Comparison of ENCODE assay signal across 19 cellular contexts in genomic region chrX:39504850-39505259, GRCh38.
DNase-seq lines count a peak whose midpoint lies in the region; ATAC-seq and TF ChIP-seq lines count a peak whose summit lies in the region.
"Had no signal": no experiment of that assay in that cellular context is flagged by ENCODE, and none has a peak within 500 bp of the region (broad histone marks: within the 10 kb centered on the region; RNA-seq: fewer than 3 reads in every experiment).

No MANE protein-coding gene starts in this region.

- H3K14ac ChIP-seq in IMR-90 (replicated peaks; ENCODE audit: low read depth, low read length) = no peak overlapping the region

- POLR2A ChIA-PET in IMR-90 (lab: Charles Lee; ENCODE audit: unreplicated experiment) = no interaction called here

- H3K36me3 Mint-ChIP-seq in activated T-cell treated with anti-CD3 and anti-CD28 coated beads, Interleukin-2, amount 50 U/mL, for 24 hours (ENCODE audit: low read depth) = peaks cover 4% of the 10 kb centered on the region
- H3K36me3 Mint-ChIP-seq: CD8-positive, alpha-beta T cell had no signal

- H3K27ac ChIP-seq in IMR-90 (ENCODE audit: insufficient read depth, low read length) (no peak overlapping the region), smooth muscle cell (ENCODE audit: low read depth) (no peak overlapping the region), prostate gland (no peak overlapping the region)
- H3K27ac ChIP-seq: BLaER1 treated with 17β-estradiol and CSF1 and Interleukin-3, amounts not matched to agents 10 nM and 100 nM had no signal

- dilution Hi-C loops in IMR-90 (cut with HindIII; ENCODE audit: low sequenced_read_pairs, unreplicated experiment) = no loop called here

- H2AFZ ChIP-seq in IMR-90 (replicated peaks; ENCODE audit: low read length, poor library complexity) (no peak overlapping the region), smooth muscle cell (ENCODE audit: low read depth) (no peak overlapping the region)

- no peak overlapping the region for H3K4me3 Mint-ChIP-seq in activated T-cell treated with anti-CD3 and anti-CD28 coated beads, Interleukin-2, amount 50 U/mL, for 24 hours
- H3K4me3 Mint-ChIP-seq: CD8-positive, alpha-beta T cell had no signal

- no peak overlapping the region for H3K4me3 ChIP-seq in AG10803 (ENCODE audit: low read length)
- no peak overlapping the region for H3K4me3 ChIP-seq in IMR-90 (ENCODE audit: insufficient read depth, low read depth, low read length)
- no peak overlapping the region for H3K4me3 ChIP-seq in smooth muscle cell
- H3K4me3 ChIP-seq in prostate gland = no peak overlapping the region
- H3K4me3 ChIP-seq: BLaER1 treated with 17β-estradiol and CSF1 and Interleukin-3, amounts not matched to agents 10 nM and 100 nM had no signal

- H3K79me2 ChIP-seq in smooth muscle cell (ENCODE audit: low read depth) = no peaks in the 10 kb centered on the region

- WGBS in IMR-90 (ENCODE audit: extremely low coverage in 2 of 2, insufficient read length in 1 of 2), 2 experiments = 22% methylated on average over 3 of the region's 5 CpGs; no CpG with 5 or more reads in 1 of the 2 experiments
- WGBS in smooth muscle cell (ENCODE audit: low lambda C conversion rate) = 41% methylated on average over 5 of the region's 5 CpGs
- 30% methylated on average over 5 of the region's 5 CpGs for WGBS in prostate gland

- H4K20me1 ChIP-seq in IMR-90 (ENCODE audit: insufficient read depth, low read length) (no peaks in the 10 kb centered on the region), smooth muscle cell (ENCODE audit: low read depth) (no peaks in the 10 kb centered on the region)
- H4K20me1 ChIP-seq: BLaER1 treated with 17β-estradiol and CSF1 and Interleukin-3, amounts not matched to agents 10 nM and 100 nM had no signal

- H2AK5ac ChIP-seq in IMR-90 (ENCODE audit: low read depth, low read length) = no peak overlapping the region

- no peaks in the 10 kb centered on the region for H3K4me1 ChIP-seq in IMR-90 (ENCODE audit: control insufficient read depth, insufficient read depth, low read length)
- H3K4me1 ChIP-seq in smooth muscle cell (ENCODE audit: low read depth) = no peaks in the 10 kb centered on the region
- no peaks in the 10 kb centered on the region for H3K4me1 ChIP-seq in prostate gland (replicated peaks)

- H4K8ac ChIP-seq in IMR-90 (ENCODE audit: low read depth in 2 of 2, low read length in 2 of 2) = no peak overlapping the region

- CTCF ChIA-PET in IMR-90 (lab: Yijun Ruan, JAX) = no interaction called here

- H3K9me3 ChIP-seq in IMR-90 (ENCODE audit: control insufficient read depth, insufficient read depth, low read length) (peaks cover 14% of the 10 kb centered on the region), smooth muscle cell (replicated peaks; ENCODE audit: low read depth) (no peaks in the 10 kb centered on the region), prostate gland (no peaks in the 10 kb centered on the region)

- intact Hi-C loops in IMR-90 (cut with micrococcal nuclease) = no loop called here
- intact Hi-C loops in left ventricle myocardium superior (cut with micrococcal nuclease) = no loop called here
- intact Hi-C loops in prostate gland (cut with DNase I) = no loop called here

- H3K27me3 ChIP-seq in IMR-90 (ENCODE audit: control insufficient read depth, insufficient read depth, low read length) (peaks cover 9% of the 10 kb centered on the region), smooth muscle cell (ENCODE audit: low read depth) (no peaks in the 10 kb centered on the region), prostate gland (replicated peaks; ENCODE audit: insufficient read depth) (no peaks in the 10 kb centered on the region)
- H3K27me3 ChIP-seq: BLaER1 treated with 17β-estradiol and CSF1 and Interleukin-3, amounts not matched to agents 10 nM and 100 nM had no signal

- TF ChIP-seq POLR2A in IMR-90 (IDR thresholded peaks at IDR 0.05; ENCODE audit: low read depth, low read length) = no peak
- TF ChIP-seq POLR2A in prostate gland (IDR thresholded peaks at IDR 0.05) = no peak

- H2BK120ac ChIP-seq in IMR-90 (ENCODE audit: low read depth, low read length) = no peak overlapping the region

- H3K27ac Mint-ChIP-seq in activated T-cell treated with anti-CD3 and anti-CD28 coated beads, Interleukin-2, amount 50 U/mL, for 24 hours = no peak overlapping the region
- H3K27ac Mint-ChIP-seq: CD8-positive, alpha-beta T cell had no signal

- no peak overlapping the region for H3K4ac ChIP-seq in IMR-90 (ENCODE audit: low read depth, low read length)

- no peak overlapping the region for H3K18ac ChIP-seq in IMR-90 (ENCODE audit: low read depth, low read length)

- no peak overlapping the region for H2BK5ac ChIP-seq in IMR-90 (ENCODE audit: low read depth, low read length, poor library complexity, severe bottlenecking)

- peaks cover 38% of the 10 kb centered on the region for H3K4me1 Mint-ChIP-seq in activated T-cell treated with anti-CD3 and anti-CD28 coated beads, Interleukin-2, amount 50 U/mL, for 24 hours (ENCODE audit: low read depth)

- H3K23ac ChIP-seq in IMR-90 (ENCODE audit: low read depth, low read length) = no peak overlapping the region

- H3K79me1 ChIP-seq in IMR-90 (ENCODE audit: low read depth in 1 of 2, low read length in 2 of 2) = no peaks in the 10 kb centered on the region

- no peaks in the 10 kb centered on the region for H3K9me1 ChIP-seq in IMR-90 (ENCODE audit: insufficient read depth, low read length)

- BruUV-seq in IMR-90 (replicated peaks; lab: Mats Ljungman, UMichigan) = no TSS peak

- H2BK20ac ChIP-seq in IMR-90 (ENCODE audit: low read depth, low read length) = no peak overlapping the region

- H3K9me3 Mint-ChIP-seq in activated T-cell treated with anti-CD3 and anti-CD28 coated beads, Interleukin-2, amount 50 U/mL, for 24 hours = peaks cover 11% of the 10 kb centered on the region
- H3K9me3 Mint-ChIP-seq: CD8-positive, alpha-beta T cell had no signal

- no peak overlapping the region for H3K56ac ChIP-seq in IMR-90 (ENCODE audit: extremely low read depth, insufficient read depth, low read length)

- ATAC-seq in IMR-90 (ENCODE audit: low read depth) (no peak), left ventricle myocardium superior (peak; percentile 74), HG02840 (IDR thresholded peaks at IDR 0.05; ENCODE audit: low FRiP score, unreplicated experiment) (no peak)
- ATAC-seq: CD8-positive, alpha-beta T cell; HCT116 had no signal

- no peak for TF ChIP-seq RAD21 in IMR-90 (IDR thresholded peaks at IDR 0.05; ENCODE audit: low read length)

- no peak overlapping the region for H4K5ac ChIP-seq in IMR-90 (ENCODE audit: low read depth, low read length)

- H3K27me3 Mint-ChIP-seq in activated T-cell treated with anti-CD3 and anti-CD28 coated beads, Interleukin-2, amount 50 U/mL, for 24 hours = peaks cover 37% of the 10 kb centered on the region

- no peak overlapping the region for H2AK9ac ChIP-seq in IMR-90 (replicated peaks; ENCODE audit: low read depth, low read length, poor library complexity)

- no peak overlapping the region for H4K91ac ChIP-seq in IMR-90 (ENCODE audit: insufficient read depth, low read depth, low read length)

- DNase-seq in AG10803 (ENCODE audit: low read depth) (peak; percentile 9), IMR-90 (no peak), left ventricle myocardium superior (no peak), smooth muscle cell (lab: John Stamatoyannopoulos, UW; ENCODE audit: unreplicated experiment) (no peak), prostate gland (ENCODE audit: low spot score) (no peak)
- DNase-seq in activated T-cell treated with anti-CD3 and anti-CD28 coated beads, Interleukin-2, amount 50 U/mL, for 24 hours = no peak
- DNase-seq: ACHN; CD8-positive, alpha-beta T cell; DMS153; GDM1; Kasumi-1; NCI-H1694; NCI-H2081 treated with DMSO at 0.1 percent for 48 hours; NCI-H2171 treated with DMSO at 0.1 percent for 48 hours; NCI-H526; OCI-M1 had no signal

- H2BK15ac ChIP-seq in IMR-90 (ENCODE audit: low read depth, low read length) = no peak overlapping the region

- in situ Hi-C loops in IMR-90 (cut with MboI; ENCODE audit: low sequenced_read_pairs) = no loop called here

- H3K9ac ChIP-seq in IMR-90 (ENCODE audit: low read depth, low read length) = no peak overlapping the region
- no peak overlapping the region for H3K9ac ChIP-seq in smooth muscle cell (ENCODE audit: low read depth)
- H3K9ac ChIP-seq: BLaER1 treated with 17β-estradiol and CSF1 and Interleukin-3, amounts not matched to agents 10 nM and 100 nM had no signal

- H3K36me3 ChIP-seq in IMR-90 (ENCODE audit: control insufficient read depth, insufficient read depth, low read length) = no peaks in the 10 kb centered on the region
- no peaks in the 10 kb centered on the region for H3K36me3 ChIP-seq in smooth muscle cell (ENCODE audit: low read depth)
- H3K36me3 ChIP-seq in prostate gland = no peaks in the 10 kb centered on the region

- TF ChIP-seq CTCF in AG10803 (conservative IDR thresholded peaks at IDR 0.05; ENCODE audit: low read length) = no peak
- TF ChIP-seq CTCF in IMR-90 (conservative IDR thresholded peaks at IDR 0.05; ENCODE audit: low read depth, low read length) = no peak
- TF ChIP-seq CTCF in smooth muscle cell (IDR thresholded peaks at IDR 0.05; ENCODE audit: borderline replicate concordance, insufficient read depth, poor library complexity, severe bottlenecking) = no peak
- TF ChIP-seq CTCF in prostate gland (IDR thresholded peaks at IDR 0.05) = no peak

- no peaks in the 10 kb centered on the region for H3F3A ChIP-seq in smooth muscle cell (ENCODE audit: low read depth)

- H3K4me2 ChIP-seq in IMR-90 (ENCODE audit: low read depth, low read length) (no peak overlapping the region), smooth muscle cell (peak overlapping the region; percentile 5)

TF ChIP-seq in IMR-90, 13 proteins besides CTCF, POLR2A, EP300 and RAD21:
- TF ChIP-seq MAFK (IDR thresholded peaks at IDR 0.05; ENCODE audit: low read depth, low read length) = no peak
- TF ChIP-seq CEBPB (IDR thresholded peaks at IDR 0.05; ENCODE audit: low read depth, low read length) = 0 out of 2 replicates have a peak, but pooled peaks have one; percentile 7
